ENCODE assay signal across 8 cellular contexts in genomic region chr21:34986561-34987533, GRCh38.
DNase-seq lines count a peak whose midpoint lies in the region; ATAC-seq lines count a peak whose summit lies in the region.

No MANE protein-coding gene starts in this region.

- DNase-seq in A172 (ENCODE audit: low spot score) (peak; percentile 94), germinal center (ENCODE audit: low spot score) (peak; percentile 8), midbrain (lab: John Stamatoyannopoulos, UW) (no peak), GF-D8 (lab: John Stamatoyannopoulos, UW) (no peak)
- peak; percentile 21 to 36 for DNase-seq in activated CD8-positive, alpha-beta memory T cell treated with anti-CD3 and anti-CD28 coated beads for 1 hour (ENCODE audit: extremely low read depth in 1 of 2, low read depth in 1 of 2)
- DNase-seq in stimulated activated CD4-positive, alpha-beta T cell treated with anti-CD3 and anti-CD28 coated beads, TNF-alpha, amount 100 ng/mL, for 1 hour (ENCODE audit: low read depth in 3 of 3, low spot score in 1 of 3) = peak; percentile 35 to 45 (median 38)

- peak; percentile 82 for ATAC-seq in GM19438 (IDR thresholded peaks at IDR 0.05; ENCODE audit: low read depth, unreplicated experiment)
- peak; percentile 66 for ATAC-seq in HG03521 (IDR thresholded peaks at IDR 0.05; ENCODE audit: unreplicated experiment)

Comparison
In these comparisons a context has a peak if more than half of its experiments do, and no peak if none do; other contexts are left out.
1. DNase-seq: peak in A172 (single experiment), activated CD8-positive, alpha-beta memory T cell treated with anti-CD3 and anti-CD28 coated beads for 1 hour (2 of 2), germinal center (single experiment) and stimulated activated CD4-positive, alpha-beta T cell treated with anti-CD3 and anti-CD28 coated beads, TNF-alpha, amount 100 ng/mL, for 1 hour (3 of 3); none in midbrain (single experiment) and GF-D8 (single experiment).